In the genomic region with DNA sequence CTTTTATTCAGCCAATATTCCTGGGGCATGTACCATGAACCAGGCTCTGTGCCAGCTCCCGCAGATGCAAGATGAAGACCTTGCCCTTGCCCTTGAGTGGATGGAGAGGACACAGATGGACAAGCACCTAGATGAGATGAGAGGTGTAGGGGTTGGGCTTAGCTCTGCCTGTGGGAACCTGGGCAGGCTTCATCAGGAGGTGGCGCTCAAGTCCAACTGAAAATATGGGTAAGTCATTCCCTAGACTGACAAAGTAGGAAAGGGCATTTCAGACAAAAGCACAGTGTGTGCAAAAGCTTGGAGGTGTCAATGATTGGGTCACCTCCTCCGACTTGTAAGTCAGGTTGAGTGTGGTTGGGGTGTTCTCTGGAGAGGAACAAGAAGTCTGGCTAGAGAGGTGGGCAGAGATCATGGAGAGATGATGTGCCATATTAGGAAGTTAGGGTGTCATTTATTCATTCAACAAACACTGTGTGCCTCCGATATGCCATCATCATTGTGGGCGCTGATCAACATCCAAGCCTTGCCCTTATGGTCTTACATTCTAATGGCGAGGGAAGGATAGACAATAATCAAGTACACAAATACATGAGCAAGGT, we compare ENCODE assay signal across 8 cellular contexts.
DNase-seq lines count a peak whose midpoint lies in the region; ATAC-seq, FAIRE-seq and TF ChIP-seq lines count a peak whose summit lies in the region.

No MANE protein-coding gene starts in this region.

- CTCF ChIA-PET in GM12878 (lab: Yijun Ruan, JAX): interaction anchor here (0.6 to 7.0 kb wide), 20 partner anchors 10 to 885 kb away, joined by 3 to 104 read pairs (median 3); no protein-coding TSS in a partner anchor

- WGBS in GM12878 (ENCODE audit: insufficient coverage, insufficient replicate concordance, low lambda C conversion rate, missing lambda C conversion rate): 27% methylated on average over 6 of the region's 6 CpGs

- H3K79me2 ChIP-seq in GM12878 (ENCODE audit: control insufficient read depth, insufficient read depth, low read length): no peaks in the 10 kb centered on the region

- no peaks in the 10 kb centered on the region for H4K20me1 ChIP-seq in GM12878 (ENCODE audit: control insufficient read depth, insufficient read depth)

- no TSS peak for BruUV-seq in GM12878 (replicated peaks; lab: Mats Ljungman, UMichigan)

- no peaks in the 10 kb centered on the region for H3K36me3 ChIP-seq in GM12878 (ENCODE audit: control insufficient read depth in 2 of 2, insufficient read depth in 2 of 2, low read length in 1 of 2)

- POLR2A ChIA-PET in GM12878 (lab: Charles Lee): interaction anchor here (0.6 kb wide), 1 partner anchor 348 kb away, joined by 4 read pairs; no protein-coding TSS in a partner anchor

- no peak overlapping the region for H3K4me3 ChIP-seq in GM12878

- H3K27ac ChIP-seq in GM12878 (ENCODE audit: control insufficient read depth, insufficient read depth): no peak overlapping the region

- ATAC-seq in HG02885 (IDR thresholded peaks at IDR 0.05; ENCODE audit: poor library complexity, unreplicated experiment) (peak; percentile 42), GM12878 (peak; percentile 81), GM18517 (IDR thresholded peaks at IDR 0.05; ENCODE audit: unreplicated experiment) (no peak)

- no peaks in the 10 kb centered on the region for H3K4me1 ChIP-seq in GM12878 (ENCODE audit: control insufficient read depth, insufficient read depth, low read length)

- no peak for TF ChIP-seq EP300 in GM12878 (IDR thresholded peaks at IDR 0.05; ENCODE audit: borderline replicate concordance in 1 of 2, control insufficient read depth in 1 of 2, low read depth in 2 of 2, low read length in 2 of 2)

- no peak overlapping the region for H3K4me2 ChIP-seq in GM12878 (ENCODE audit: control insufficient read depth, insufficient read depth)

- H3K27me3 ChIP-seq in GM12878 (replicated peaks in 1 of 2; ENCODE audit: control insufficient read depth in 2 of 2, insufficient read depth in 2 of 2, low read length in 1 of 2): no peaks in the 10 kb centered on the region; a peak in 1 of 4 replicates

- DNase-seq in DMS114 treated with DMSO at 0.1 percent for 48 hours (lab: John Stamatoyannopoulos, UW; ENCODE audit: unreplicated experiment) (peak; percentile 15), NCI-H69 (lab: John Stamatoyannopoulos, UW) (peak; percentile 63), GM12878 (ENCODE audit: low read depth, low spot score) (no peak), iPS-NIHi7 (ENCODE audit: extremely low spot score) (peak; percentile 76), superior temporal gyrus (ENCODE audit: extremely low spot score) (peak; percentile 70), NCI-H526 treated with DMSO at 0.1 percent for 48 hours (lab: John Stamatoyannopoulos, UW) (no peak)

- RAD21 ChIA-PET in GM12878 (lab: Charles Lee; ENCODE audit: unreplicated experiment): interaction anchor here (0.7 to 3.7 kb wide), 4 partner anchors 11 to 327 kb away, joined by 3 to 22 read pairs (median 4); no protein-coding TSS in a partner anchor

- SMC1A ChIA-PET in GM12878 (lab: Charles Lee; ENCODE audit: uncharacterized antibody, unreplicated experiment): interaction anchor here (0.6 to 3.9 kb wide), 3 partner anchors 191 to 413 kb away, joined by 3 to 35 read pairs (median 4); no protein-coding TSS in a partner anchor

- intact Hi-C loops in GM12878 (cut with micrococcal nuclease; ENCODE audit: unreplicated experiment): loop anchor here (10.0 kb wide), 1 partner anchor 183 kb away; no protein-coding TSS in a partner anchor

- peak; percentile 64 for TF ChIP-seq RAD21 in GM12878 (IDR thresholded peaks at IDR 0.05; ENCODE audit: insufficient read depth, low read depth, low read length)

- no peak overlapping the region for H3K9ac ChIP-seq in GM12878 (ENCODE audit: control insufficient read depth, insufficient read depth, low read length)

- TF ChIP-seq CTCF in GM12878 (IDR thresholded peaks at IDR 0.05 in 2 of 3, conservative IDR thresholded peaks at IDR 0.05 in 1 of 3; ENCODE audit: control insufficient read depth in 2 of 3, extremely low read depth in 1 of 3, insufficient read depth in 1 of 3, low read depth in 3 of 3, low read length in 3 of 3): peak; percentile 47 to 66 (median 59); a peak in 5 of 6 replicates

- in situ Hi-C loops in GM12878 (cut with MboI): loop anchor here (5.0 kb wide), 1 partner anchor 336 kb away; no protein-coding TSS in a partner anchor

- no peaks in the 10 kb centered on the region for H3K9me3 ChIP-seq in GM12878 (replicated peaks; ENCODE audit: control insufficient read depth, insufficient read depth, low read length)

- no peak for TF ChIP-seq POLR2A in GM12878 (IDR thresholded peaks at IDR 0.05; ENCODE audit: low read depth, low read length)

- FAIRE-seq in GM12878 (lab: Jason Lieb, UNC): no peak

- H2AFZ ChIP-seq in GM12878 (ENCODE audit: control insufficient read depth, low read depth, low read length): no peak overlapping the region

TF ChIP-seq in GM12878, 131 proteins besides CTCF, POLR2A, EP300 and RAD21:
- TF ChIP-seq ZSCAN29 (IDR thresholded peaks at IDR 0.05) (no peak), ZBED1 (IDR thresholded peaks at IDR 0.05; ENCODE audit: borderline replicate concordance) (no peak), IKZF2 (IDR thresholded peaks at IDR 0.05) (no peak), SMC3 (IDR thresholded peaks at IDR 0.05; ENCODE audit: borderline replicate concordance, low read length) (peak; percentile 60; the same call in 1 of the 2 replicates), HDGF (IDR thresholded peaks at IDR 0.05) (no peak), SUZ12 (IDR thresholded peaks at IDR 0.05; ENCODE audit: unreplicated experiment) (no peak)

Comparison
In these comparisons a context has a peak if more than half of its experiments do, and no peak if none do; other contexts are left out.
1. DNase-seq: peak in DMS114 treated with DMSO at 0.1 percent for 48 hours (single experiment), NCI-H69 (single experiment), iPS-NIHi7 (single experiment) and superior temporal gyrus (single experiment); none in GM12878 (single experiment) and NCI-H526 treated with DMSO at 0.1 percent for 48 hours (single experiment).